Comparison of ENCODE assay signal across 18 cellular contexts in the genomic region with DNA sequence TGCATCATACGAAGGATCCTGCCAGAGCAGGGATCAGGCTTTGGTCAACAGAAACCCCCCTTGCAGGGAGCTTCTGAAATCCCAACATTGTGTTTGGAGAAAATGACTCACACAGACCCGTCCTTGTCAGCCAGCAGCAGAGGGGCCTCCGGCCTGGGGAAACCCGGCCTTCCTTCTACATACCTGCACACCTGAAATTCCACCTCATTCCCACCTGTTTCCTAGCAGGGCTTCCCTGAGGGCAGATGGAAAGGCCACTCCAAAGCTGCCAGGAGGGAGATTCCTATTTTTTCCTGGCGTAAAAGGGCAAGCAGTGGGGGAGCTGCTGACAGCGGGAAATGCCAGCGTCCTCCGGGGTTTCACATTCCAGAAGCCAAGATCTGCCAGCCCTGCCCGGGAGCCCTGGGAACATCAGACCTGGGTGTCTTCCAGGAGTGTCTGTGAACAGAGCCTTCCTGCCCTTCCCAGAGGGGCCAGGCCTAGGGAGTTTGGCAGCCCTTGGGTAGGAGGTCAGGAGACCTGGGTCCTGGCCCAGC. TPM values are rescaled to one million over a fixed set of nuclear protein-coding genes. Genes with fewer than 3 reads are reported as not detected.
DNase-seq lines count a peak whose midpoint lies in the region; ATAC-seq, FAIRE-seq and TF ChIP-seq lines count a peak whose summit lies in the region.
"Had no signal": no experiment of that assay in that cellular context is flagged by ENCODE, and none has a peak within 500 bp of the region (broad histone marks: within the 10 kb centered on the region; RNA-seq: fewer than 3 reads in every experiment).

No MANE protein-coding gene starts in this region.

- H2BK120ac ChIP-seq in IMR-90 (ENCODE audit: low read depth, low read length), result no peak overlapping the region

- H3K14ac ChIP-seq in IMR-90 (replicated peaks; ENCODE audit: low read depth, low read length), result no peak overlapping the region

- no peak overlapping the region for H3K9ac ChIP-seq in IMR-90 (ENCODE audit: low read depth, low read length)
- no peak overlapping the region for H3K9ac ChIP-seq in mammary epithelial cell (ENCODE audit: insufficient read depth, low read length)
- no peak overlapping the region for H3K9ac ChIP-seq in kidney (ENCODE audit: low read length in 2 of 2)

- no peak overlapping the region for H4K8ac ChIP-seq in IMR-90 (ENCODE audit: low read depth in 2 of 2, low read length in 2 of 2)

- 13% methylated on average over 9 of the region's 9 CpGs for WGBS in A549 (ENCODE audit: missing lambda C conversion rate)
- 78% methylated on average over 5 of the region's 9 CpGs; no CpG with 5 or more reads in 1 of the 2 experiments for WGBS in IMR-90 (ENCODE audit: extremely low coverage in 2 of 2, insufficient read length in 1 of 2), 2 experiments
- 0% methylated on average over 8 of the region's 9 CpGs for WGBS in mammary epithelial cell (ENCODE audit: low coverage, missing lambda C conversion rate)

- H3K4me3 ChIP-seq in A549 (no peak overlapping the region), IMR-90 (ENCODE audit: insufficient read depth, low read depth, low read length) (no peak overlapping the region), mammary epithelial cell (replicated peaks in 1 of 3; ENCODE audit: insufficient read depth in 1 of 3, low read depth in 2 of 3, low read length in 3 of 3) (no peak overlapping the region), kidney (ENCODE audit: low read length in 2 of 2) (no peak overlapping the region)
- H3K4me3 ChIP-seq: GM12878 had no signal

- intact Hi-C loops in IMR-90 (cut with micrococcal nuclease) (no loop called here), mammary epithelial cell (cut with micrococcal nuclease) (no loop called here), kidney (cut with DNase I) (no loop called here)

- no peaks in the 10 kb centered on the region for H3K9me3 ChIP-seq in A549
- no peaks in the 10 kb centered on the region for H3K9me3 ChIP-seq in IMR-90 (ENCODE audit: control insufficient read depth, insufficient read depth, low read length)
- no peaks in the 10 kb centered on the region for H3K9me3 ChIP-seq in mammary epithelial cell (replicated peaks; ENCODE audit: insufficient read depth, low read length)
- H3K9me3 ChIP-seq in kidney (ENCODE audit: control insufficient read depth in 1 of 2, low read length in 2 of 2), result no peaks in the 10 kb centered on the region
- H3K9me3 ChIP-seq: BE2C, Caco-2 had no signal

- H4K5ac ChIP-seq in IMR-90 (ENCODE audit: low read depth, low read length), result no peak overlapping the region

- H2AFZ ChIP-seq in IMR-90 (replicated peaks; ENCODE audit: low read length, poor library complexity) (no peak overlapping the region), mammary epithelial cell (ENCODE audit: low read depth, low read length) (no peak overlapping the region)

- no peak overlapping the region for H3K23ac ChIP-seq in IMR-90 (ENCODE audit: low read depth, low read length)

- TF ChIP-seq EP300 in A549 (IDR thresholded peaks at IDR 0.05), result no peak

- H2AK9ac ChIP-seq in IMR-90 (replicated peaks; ENCODE audit: low read depth, low read length, poor library complexity), result peak overlapping the region; percentile 9

- H3K27me3 ChIP-seq in IMR-90 (ENCODE audit: control insufficient read depth, insufficient read depth, low read length), result peaks cover 32% of the 10 kb centered on the region
- peaks cover 1% of the 10 kb centered on the region for H3K27me3 ChIP-seq in mammary epithelial cell (ENCODE audit: insufficient read depth, low read length)

- H3K18ac ChIP-seq in IMR-90 (ENCODE audit: low read depth, low read length), result no peak overlapping the region

- TF ChIP-seq CTCF in A549 (IDR thresholded peaks at IDR 0.05), result no peak
- TF ChIP-seq CTCF in IMR-90 (conservative IDR thresholded peaks at IDR 0.05; ENCODE audit: low read depth, low read length), result no peak
- no peak for TF ChIP-seq CTCF in mammary epithelial cell (conservative IDR thresholded peaks at IDR 0.05 in 1 of 2, IDR thresholded peaks at IDR 0.05 in 1 of 2; ENCODE audit: extremely low read depth in 1 of 2, insufficient read depth in 1 of 2, low read depth in 1 of 2, low read length in 2 of 2)
- no peak for TF ChIP-seq CTCF in kidney (IDR thresholded peaks at IDR 0.05; ENCODE audit: borderline replicate concordance, extremely low read depth, insufficient read depth)
- TF ChIP-seq CTCF in osteocyte (IDR thresholded peaks at IDR 0.05), result no peak

- dilution Hi-C loops in IMR-90 (cut with HindIII; ENCODE audit: low sequenced_read_pairs, unreplicated experiment) (no loop called here), mammary epithelial cell (cut with HindIII; ENCODE audit: low sequenced_read_pairs) (loop anchor here (10.0 kb wide), 1 partner anchor 282 kb away; no protein-coding TSS in a partner anchor)

- POLR2A ChIA-PET in A549 (lab: Yijun Ruan, JAX), result no interaction called here
- POLR2A ChIA-PET in IMR-90 (lab: Charles Lee; ENCODE audit: unreplicated experiment), result no interaction called here

- peaks cover 48% of the 10 kb centered on the region for H3K4me1 Mint-ChIP-seq in osteocyte (ENCODE audit: unreplicated experiment)

- no peaks in the 10 kb centered on the region for H3K79me1 ChIP-seq in IMR-90 (ENCODE audit: low read depth in 1 of 2, low read length in 2 of 2)

- no peak overlapping the region for H3K4ac ChIP-seq in IMR-90 (ENCODE audit: low read depth, low read length)

- H3K27ac Mint-ChIP-seq in osteocyte (ENCODE audit: unreplicated experiment), result no peak overlapping the region
- H3K27ac Mint-ChIP-seq: CD4-positive, CD25-positive, alpha-beta regulatory T cell had no signal

- BruUV-seq in IMR-90 (replicated peaks; lab: Mats Ljungman, UMichigan) (no TSS peak), mammary epithelial cell (replicated peaks; lab: Mats Ljungman, UMichigan) (no TSS peak)

- TF ChIP-seq RAD21 in A549 (conservative IDR thresholded peaks at IDR 0.05 in 1 of 2, IDR thresholded peaks at IDR 0.05 in 1 of 2) (no peak), IMR-90 (IDR thresholded peaks at IDR 0.05; ENCODE audit: low read length) (no peak)

- no peak overlapping the region for H2BK15ac ChIP-seq in IMR-90 (ENCODE audit: low read depth, low read length)

- H4K20me1 ChIP-seq in IMR-90 (ENCODE audit: insufficient read depth, low read length) (0 out of 2 replicates have a peak, but pooled peaks cover 3% of the 10 kb centered on the region), mammary epithelial cell (ENCODE audit: insufficient read depth, low read length) (no peaks in the 10 kb centered on the region)

- H3K27me3 Mint-ChIP-seq in osteocyte (ENCODE audit: unreplicated experiment), result peaks cover 27% of the 10 kb centered on the region

- no peaks in the 10 kb centered on the region for H3K9me1 ChIP-seq in IMR-90 (ENCODE audit: insufficient read depth, low read length)

- no peaks in the 10 kb centered on the region for H3K36me3 Mint-ChIP-seq in osteocyte (ENCODE audit: unreplicated experiment)
- H3K36me3 Mint-ChIP-seq: CD4-positive, CD25-positive, alpha-beta regulatory T cell had no signal

- peak overlapping the region; percentile 38 to 86 for H3K27ac ChIP-seq in A549
- no peak overlapping the region for H3K27ac ChIP-seq in IMR-90 (ENCODE audit: insufficient read depth, low read length)
- no peak overlapping the region for H3K27ac ChIP-seq in mammary epithelial cell (ENCODE audit: insufficient read depth, low read depth, low read length)
- no peak overlapping the region for H3K27ac ChIP-seq in kidney (ENCODE audit: low read depth in 2 of 2, low read length in 2 of 2)

- H3K36me3 ChIP-seq in IMR-90 (ENCODE audit: control insufficient read depth, insufficient read depth, low read length) (no peaks in the 10 kb centered on the region), mammary epithelial cell (ENCODE audit: insufficient read depth, low read length) (no peaks in the 10 kb centered on the region), kidney (ENCODE audit: control insufficient read depth in 1 of 2, insufficient read depth in 2 of 2, low read length in 2 of 2) (no peaks in the 10 kb centered on the region)
- H3K36me3 ChIP-seq: BE2C had no signal

- no peak overlapping the region for H3K56ac ChIP-seq in IMR-90 (ENCODE audit: extremely low read depth, insufficient read depth, low read length)

- TF ChIP-seq POLR2A in A549 (IDR thresholded peaks at IDR 0.05; ENCODE audit: low read length) (no peak), IMR-90 (IDR thresholded peaks at IDR 0.05; ENCODE audit: low read depth, low read length) (no peak)

- ATAC-seq in A549 (peak in 1 of 2 experiments; percentile 16; a peak in 3 of 6 replicates), IMR-90 (ENCODE audit: low read depth) (no peak), GM21381 (IDR thresholded peaks at IDR 0.05; ENCODE audit: unreplicated experiment) (no peak)
- ATAC-seq: GM12878 had no signal

- CTCF ChIA-PET in A549 (lab: Yijun Ruan, JAX) (interaction anchor here (0.7 to 2.4 kb wide), 11 partner anchors 9 to 198 kb away, joined by 3 to 14 read pairs (median 4); no protein-coding TSS in a partner anchor), IMR-90 (lab: Yijun Ruan, JAX) (no interaction called here), mammary epithelial cell (lab: Charles Lee; ENCODE audit: low non-redundant PET) (no interaction called here)

- peak overlapping the region; percentile 73 for H3K4me2 ChIP-seq in A549
- H3K4me2 ChIP-seq in IMR-90 (ENCODE audit: low read depth, low read length), result no peak overlapping the region
- H3K4me2 ChIP-seq in mammary epithelial cell (ENCODE audit: insufficient read depth, low read depth, low read length), result peak overlapping the region; percentile 4

- H3K4me1 ChIP-seq in A549 (peaks cover 57% of the 10 kb centered on the region), IMR-90 (ENCODE audit: control insufficient read depth, insufficient read depth, low read length) (peaks cover 2% of the 10 kb centered on the region; the same call in 1 of the 2 replicates), mammary epithelial cell (ENCODE audit: insufficient read depth, low read length) (peaks cover 49% of the 10 kb centered on the region), kidney (ENCODE audit: control insufficient read depth in 1 of 2, insufficient read depth in 1 of 2, low read depth in 1 of 2, low read length in 2 of 2) (no peaks in the 10 kb centered on the region)
- H3K4me1 ChIP-seq: BE2C had no signal

- no peaks in the 10 kb centered on the region for H3K79me2 ChIP-seq in mammary epithelial cell (ENCODE audit: insufficient read depth, low read length)

- DNase-seq in A549 (ENCODE audit: low read depth in 1 of 2, low spot score in 1 of 2) (peak in 1 of 2 experiments; percentile 58), IMR-90 (no peak), mammary epithelial cell (no peak), kidney (peak; percentile 46), osteocyte (ENCODE audit: extremely low spot score, unreplicated experiment) (no peak), SHP77 treated with DMSO at 0.1 percent for 48 hours (lab: John Stamatoyannopoulos, UW) (no peak)
- DNase-seq: BE2C; CD4-positive, CD25-positive, alpha-beta regulatory T cell; NCI-H1105 treated with DMSO at 0.1 percent for 48 hours; NCI-H1694 had no signal

- no peaks in the 10 kb centered on the region for H3K9me3 Mint-ChIP-seq in osteocyte (ENCODE audit: unreplicated experiment)

- H2BK20ac ChIP-seq in IMR-90 (ENCODE audit: low read depth, low read length), result no peak overlapping the region

- H2AK5ac ChIP-seq in IMR-90 (ENCODE audit: low read depth, low read length), result no peak overlapping the region

- H4K91ac ChIP-seq in IMR-90 (ENCODE audit: insufficient read depth, low read depth, low read length), result no peak overlapping the region

- FAIRE-seq in A549 (lab: Jason Lieb, UNC) (peak; percentile 84), kidney (lab: Jason Lieb, UNC) (no peak)
- FAIRE-seq: GM12878, H1, RCC 7860 had no signal

- no peak overlapping the region for H3K4me3 Mint-ChIP-seq in osteocyte (ENCODE audit: unreplicated experiment)
- H3K4me3 Mint-ChIP-seq: CD4-positive, CD25-positive, alpha-beta regulatory T cell had no signal

- H2BK5ac ChIP-seq in IMR-90 (ENCODE audit: low read depth, low read length, poor library complexity, severe bottlenecking), result no peak overlapping the region

- in situ Hi-C loops in IMR-90 (cut with MboI; ENCODE audit: low sequenced_read_pairs), result no loop called here
- in situ Hi-C loops in mammary epithelial cell (cut with MboI; ENCODE audit: low sequenced_read_pairs in 2 of 2), result no loop called here

RNA-seq across cellular contexts. Expression of a gene that starts 3.0 kb away (rescaled TPM):
- 0.70 and 0.88 TPM in 2 replicates for polyA plus RNA-seq in A549 (2011; rRNA removed)
- polyA plus RNA-seq in A549 (2012; cell fraction: cytosol; rRNA removed), result 0.97 and 0.98 TPM in 2 replicates
- 1.4 TPM in 2 replicates for polyA plus RNA-seq in A549 (2012; cell fraction: nucleus; rRNA removed)
- polyA plus RNA-seq in A549 (2017; fragmentation: RNase III; extraction: RNeasy Plus Mini Kit Qiagen cat#74134 plus additional on column Dnase treatment), result 1.0 to 1.9 TPM (median 1.1 TPM) in 3 replicates
- polyA minus RNA-seq in A549 (2011; rRNA and poly(A)+ RNA removed), result 0.88 and 1.6 TPM in 2 replicates
- not detected in 2 replicates for total RNA-seq in IMR-90 (2012; rRNA removed)
- polyA plus RNA-seq in IMR-90 (2012; rRNA removed), result not detected in 2 replicates
- not detected in 2 replicates for polyA plus RNA-seq in IMR-90 (2012; cell fraction: cytosol; rRNA removed)
- polyA plus RNA-seq in IMR-90 (2012; cell fraction: nucleus; rRNA removed; ENCODE audit: low replicate concordance), result not detected in 2 replicates
- total RNA-seq in mammary epithelial cell, result 1 to 10 TPM in 1 of 2 donors, under 1 TPM in 1; 0.67 to 8.7 TPM
- polyA plus RNA-seq in mammary epithelial cell, result 2.4 TPM
- polyA minus RNA-seq in mammary epithelial cell, result not detected
- total RNA-seq in kidney, result not detected
- polyA plus RNA-seq in kidney (ENCODE audit: insufficient read depth, low read depth, low replicate concordance), result not detected
- not detected in 2 replicates for total RNA-seq in osteocyte
- total RNA-seq: Caco-2; CD4-positive, CD25-positive, alpha-beta regulatory T cell; GM12878; H1; LHCN-M2; NCI-H460 had no signal
- polyA plus RNA-seq: AG04450; CD4-positive, CD25-positive, alpha-beta regulatory T cell; GM12878; H1 had no signal

Comparison
In these comparisons a context has a peak if more than half of its experiments do, and no peak if none do; other contexts are left out.
1. H3K27ac ChIP-seq: peak in A549 (2 of 2); none in IMR-90 (single experiment), mammary epithelial cell (single experiment) and kidney (0 of 2).